ENCODE assay signal across 11 cellular contexts in genomic region chr7:18538554-18539250, GRCh38.
DNase-seq lines count a peak whose midpoint lies in the region; ATAC-seq and TF ChIP-seq lines count a peak whose summit lies in the region.
"Had no signal": no experiment of that assay in that cellular context is flagged by ENCODE, and none has a peak within 500 bp of the region (broad histone marks: within the 10 kb centered on the region; RNA-seq: fewer than 3 reads in every experiment).

No MANE protein-coding gene starts in this region.

- DNase-seq in HEK293T (ENCODE audit: extremely low spot score) (no peak), AG08395 (ENCODE audit: low spot score) (no peak), cerebellar nuclear complex (lab: John Stamatoyannopoulos, UW) (no peak)
- DNase-seq in activated effector memory CD4-positive, alpha-beta T cell treated with anti-CD3 and anti-CD28 coated beads, Interleukin-2, amount 50 U/mL, for 16 hours, result no peak
- DNase-seq: COR-L47, KG1 had no signal

- no peaks in the 10 kb centered on the region for H4K20me1 ChIP-seq in OCI-LY3 (ENCODE audit: insufficient read depth, low read length)

- 0 out of 2 replicates have a peak overlapping the region, but pooled peaks have one; percentile 29 for H2AFZ ChIP-seq in OCI-LY3 (ENCODE audit: low read depth, low read length)

- CTCF ChIA-PET in HEK293T (lab: Yijun Ruan, JAX), result no interaction called here

- no peaks in the 10 kb centered on the region for H3K9me3 ChIP-seq in OCI-LY3 (ENCODE audit: insufficient read depth, low read length)
- H3K9me3 ChIP-seq: tibial nerve had no signal

- peak overlapping the region; percentile 93 for H3K27ac ChIP-seq in OCI-LY3 (ENCODE audit: low read length)
- H3K27ac ChIP-seq: tibial nerve had no signal

- peak overlapping the region; percentile 77 for H3K9ac ChIP-seq in OCI-LY3 (ENCODE audit: low read length)

- TF ChIP-seq CTCF in OCI-LY3 (IDR thresholded peaks at IDR 0.05; ENCODE audit: low read depth, low read length), result no peak

- peaks cover 86% of the 10 kb centered on the region for H3K4me1 ChIP-seq in OCI-LY3 (ENCODE audit: low read length)

- no peaks in the 10 kb centered on the region for H3K36me3 ChIP-seq in OCI-LY3 (replicated peaks; ENCODE audit: low read depth, low read length)
- H3K36me3 ChIP-seq: tibial nerve had no signal

- peaks cover 21% of the 10 kb centered on the region; the same call in 1 of the 2 replicates for H3K79me2 ChIP-seq in OCI-LY3 (ENCODE audit: low read length)

- POLR2A ChIA-PET in HEK293T (lab: Yijun Ruan, JAX), result no interaction called here

- H3K4me2 ChIP-seq in OCI-LY3 (ENCODE audit: low read length), result peak overlapping the region; percentile 69

- H3K4me3 ChIP-seq in OCI-LY3 (ENCODE audit: low read length), result peak overlapping the region; percentile 43
- H3K4me3 ChIP-seq: tibial nerve had no signal

- peak; percentile 74 for ATAC-seq in GM18499 (IDR thresholded peaks at IDR 0.05; ENCODE audit: insufficient read depth, unreplicated experiment)
- peak; percentile 88 for ATAC-seq in GM19452 (IDR thresholded peaks at IDR 0.05; ENCODE audit: unreplicated experiment)
- peak; percentile 53 for ATAC-seq in HG02943 (IDR thresholded peaks at IDR 0.05; ENCODE audit: low read depth, unreplicated experiment)

- H3K27me3 ChIP-seq in OCI-LY3 (ENCODE audit: low read depth, low read length), result no peaks in the 10 kb centered on the region
- H3K27me3 ChIP-seq: tibial nerve had no signal

TF ChIP-seq in HEK293T, 16 proteins besides CTCF, POLR2A, EP300 and RAD21:
- no peak for TF ChIP-seq BHLHE40 (IDR thresholded peaks at IDR 0.05; ENCODE audit: borderline replicate concordance)
- TF ChIP-seq FOXA1 (IDR thresholded peaks at IDR 0.05), result no peak
- TF ChIP-seq SUZ12 (IDR thresholded peaks at IDR 0.05), result no peak
- no peak for TF ChIP-seq ELF4 (IDR thresholded peaks at IDR 0.05)
- TF ChIP-seq HDGF (IDR thresholded peaks at IDR 0.05; ENCODE audit: borderline replicate concordance), result no peak
- TF ChIP-seq FOXM1 (IDR thresholded peaks at IDR 0.05; ENCODE audit: borderline replicate concordance), result no peak
- no peak for TF ChIP-seq ARNT (IDR thresholded peaks at IDR 0.05)
- TF ChIP-seq L3MBTL2 (conservative IDR thresholded peaks at IDR 0.05), result no peak
- TF ChIP-seq TARDBP (IDR thresholded peaks at IDR 0.05), result no peak
- TF ChIP-seq, protein P1, sequence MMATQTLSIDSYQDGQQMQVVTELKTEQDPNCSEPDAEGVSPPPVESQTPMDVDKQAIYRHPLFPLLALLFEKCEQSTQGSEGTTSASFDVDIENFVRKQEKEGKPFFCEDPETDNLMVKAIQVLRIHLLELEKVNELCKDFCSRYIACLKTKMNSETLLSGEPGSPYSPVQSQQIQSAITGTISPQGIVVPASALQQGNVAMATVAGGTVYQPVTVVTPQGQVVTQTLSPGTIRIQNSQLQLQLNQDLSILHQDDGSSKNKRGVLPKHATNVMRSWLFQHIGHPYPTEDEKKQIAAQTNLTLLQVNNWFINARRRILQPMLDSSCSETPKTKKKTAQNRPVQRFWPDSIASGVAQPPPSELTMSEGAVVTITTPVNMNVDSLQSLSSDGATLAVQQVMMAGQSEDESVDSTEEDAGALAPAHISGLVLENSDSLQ (IDR thresholded peaks at IDR 0.05), result no peak
- TF ChIP-seq FOXK2 (IDR thresholded peaks at IDR 0.05), result no peak
- TF ChIP-seq NFRKB (IDR thresholded peaks at IDR 0.05), result no peak
- TF ChIP-seq SP1 (IDR thresholded peaks at IDR 0.05), result no peak
- TF ChIP-seq ZNF384 (IDR thresholded peaks at IDR 0.05), result no peak
- no peak for TF ChIP-seq CTBP1 (IDR thresholded peaks at IDR 0.05; ENCODE audit: borderline replicate concordance)
- TF ChIP-seq LEF1 (IDR thresholded peaks at IDR 0.05; ENCODE audit: borderline replicate concordance), result no peak
